ENCODE assay signal across 1 cellular context in genomic region chr3:98793971-98794370, GRCh38.
TF ChIP-seq lines count a peak whose summit lies in the region.

No MANE protein-coding gene starts in this region.

TF ChIP-seq in HCT116, 20 proteins besides CTCF, POLR2A, EP300 and RAD21:
- TF ChIP-seq EZH2 (IDR thresholded peaks at IDR 0.05) = no peak
- TF ChIP-seq SP1 (IDR thresholded peaks at IDR 0.05; ENCODE audit: low read depth) = no peak
- TF ChIP-seq ELF1 (IDR thresholded peaks at IDR 0.05; ENCODE audit: borderline replicate concordance, low read depth) = no peak
- no peak for TF ChIP-seq ZBTB33 (IDR thresholded peaks at IDR 0.05; ENCODE audit: extremely low read depth, insufficient replicate concordance, low read length)
- no peak for TF ChIP-seq FOSL1 (IDR thresholded peaks at IDR 0.05; ENCODE audit: low read depth)
- TF ChIP-seq EZH2phosphoT487 (IDR thresholded peaks at IDR 0.05; ENCODE audit: borderline replicate concordance) = no peak
